Comparison of ENCODE assay signal across 15 cellular contexts in genomic region chr4:71241467-71242401, GRCh38.
DNase-seq lines count a peak whose midpoint lies in the region; ATAC-seq and TF ChIP-seq lines count a peak whose summit lies in the region.
"Had no signal": no experiment of that assay in that cellular context is flagged by ENCODE, and none has a peak within 500 bp of the region (broad histone marks: within the 10 kb centered on the region; RNA-seq: fewer than 3 reads in every experiment).

No MANE protein-coding gene starts in this region.

- in situ Hi-C loops in mammary epithelial cell (cut with MboI; ENCODE audit: low sequenced_read_pairs in 2 of 2): loop anchor here (25.0 kb wide), 1 partner anchor 471 kb away; no protein-coding TSS in a partner anchor

- no peak for TF ChIP-seq CTCF in MCF 10A (IDR thresholded peaks at IDR 0.05; ENCODE audit: unreplicated experiment)
- no peak for TF ChIP-seq CTCF in mammary epithelial cell (conservative IDR thresholded peaks at IDR 0.05 in 1 of 2, IDR thresholded peaks at IDR 0.05 in 1 of 2; ENCODE audit: extremely low read depth in 1 of 2, insufficient read depth in 1 of 2, low read depth in 1 of 2, low read length in 2 of 2)
- no peak for TF ChIP-seq CTCF in VCaP (conservative IDR thresholded peaks at IDR 0.05)
- no peak for TF ChIP-seq CTCF in left lung (IDR thresholded peaks at IDR 0.05)
- no peak for TF ChIP-seq CTCF in upper lobe of right lung (IDR thresholded peaks at IDR 0.05)
- no peak for TF ChIP-seq CTCF in glutamatergic neuron (IDR thresholded peaks at IDR 0.05; ENCODE audit: partially characterized antibody, unreplicated experiment)

- no peaks in the 10 kb centered on the region for H4K20me1 ChIP-seq in mammary epithelial cell (ENCODE audit: insufficient read depth, low read length)

- H3K4me2 ChIP-seq in mammary epithelial cell (ENCODE audit: insufficient read depth, low read depth, low read length): no peak overlapping the region

- DNase-seq in MCF 10A (ENCODE audit: unreplicated experiment): peak; percentile 18
- DNase-seq in mammary epithelial cell: no peak
- peak in 1 of 2 donors; percentile 73 for DNase-seq in left lung
- DNase-seq in upper lobe of right lung: peak; percentile 73
- DNase-seq in HCEC 1CT: no peak
- no peak for DNase-seq in germinal center (ENCODE audit: low spot score)
- no peak for DNase-seq in glutamatergic neuron
- DNase-seq: ACHN; activated CD4-positive, alpha-beta memory T cell treated with anti-CD3 and anti-CD28 coated beads, Interleukin-2, amount 10 ng/mL, durations not matched to agents 7 days and 5 days; amniotic stem cell; hippocampal formation; MG63; NCI-H526 treated with DMSO at 0.1 percent for 48 hours had no signal

- H3K27me3 Mint-ChIP-seq in MCF 10A (ENCODE audit: insufficient read depth, unreplicated experiment) (no peaks in the 10 kb centered on the region), glutamatergic neuron (ENCODE audit: unreplicated experiment) (no peaks in the 10 kb centered on the region)
- H3K27me3 Mint-ChIP-seq: activated CD4-positive, alpha-beta memory T cell treated with anti-CD3 and anti-CD28 coated beads, Interleukin-2, amount 10 ng/mL, durations not matched to agents 7 days and 5 days had no signal

- POLR2A ChIA-PET in MCF 10A (lab: Yijun Ruan, JAX): interaction anchor here (0.6 kb wide), 1 partner anchor 32 kb away, joined by 3 read pairs; no protein-coding TSS in a partner anchor

- WGBS in mammary epithelial cell (ENCODE audit: low coverage, missing lambda C conversion rate): 68% methylated on average over 9 of the region's 9 CpGs

- intact Hi-C loops in MCF 10A (cut with micrococcal nuclease): no loop called here
- intact Hi-C loops in mammary epithelial cell (cut with micrococcal nuclease): no loop called here
- intact Hi-C loops in left lung (cut with DNase I): no loop called here
- intact Hi-C loops in upper lobe of right lung (cut with DNase I): no loop called here

- no peaks in the 10 kb centered on the region for H3K36me3 Mint-ChIP-seq in MCF 10A (ENCODE audit: insufficient read depth, unreplicated experiment)
- H3K36me3 Mint-ChIP-seq in glutamatergic neuron (ENCODE audit: unreplicated experiment): no peaks in the 10 kb centered on the region

- H3K4me3 ChIP-seq in mammary epithelial cell (replicated peaks in 1 of 3; ENCODE audit: insufficient read depth in 1 of 3, low read depth in 2 of 3, low read length in 3 of 3) (no peak overlapping the region), left lung (no peak overlapping the region), upper lobe of right lung (no peak overlapping the region)
- H3K4me3 ChIP-seq: coronary artery, MG63 had no signal

- H3K4me1 ChIP-seq in mammary epithelial cell (ENCODE audit: insufficient read depth, low read length) (no peaks in the 10 kb centered on the region), left lung (peaks cover 0 to 8% of the 10 kb centered on the region in 2 donors), upper lobe of right lung (peaks cover 13% of the 10 kb centered on the region)

- ATAC-seq in left lung: peak; percentile 91
- ATAC-seq in upper lobe of right lung: peak; percentile 92

- no peak overlapping the region for H3K4me3 Mint-ChIP-seq in MCF 10A (ENCODE audit: unreplicated experiment)
- H3K4me3 Mint-ChIP-seq in glutamatergic neuron (ENCODE audit: unreplicated experiment): no peak overlapping the region
- H3K4me3 Mint-ChIP-seq: activated CD4-positive, alpha-beta memory T cell treated with anti-CD3 and anti-CD28 coated beads, Interleukin-2, amount 10 ng/mL, durations not matched to agents 7 days and 5 days had no signal

- H3K27ac ChIP-seq in mammary epithelial cell (ENCODE audit: insufficient read depth, low read depth, low read length) (no peak overlapping the region), VCaP (peak overlapping the region; percentile 63), left lung (peak overlapping the region in 1 of 2 donors; percentile 40), upper lobe of right lung (peak overlapping the region; percentile 31)
- H3K27ac ChIP-seq: coronary artery had no signal

- H3K9ac ChIP-seq in mammary epithelial cell (ENCODE audit: insufficient read depth, low read length): no peak overlapping the region

- H3K27me3 ChIP-seq in mammary epithelial cell (ENCODE audit: insufficient read depth, low read length) (no peaks in the 10 kb centered on the region), left lung (no peaks in the 10 kb centered on the region), upper lobe of right lung (no peaks in the 10 kb centered on the region)
- H3K27me3 ChIP-seq: MG63 had no signal

- CTCF ChIA-PET in MCF 10A (lab: Yijun Ruan, JAX) (no interaction called here), mammary epithelial cell (lab: Charles Lee; ENCODE audit: low non-redundant PET) (no interaction called here)

- H3K27ac Mint-ChIP-seq in MCF 10A (ENCODE audit: low read depth, unreplicated experiment) (no peak overlapping the region), glutamatergic neuron (ENCODE audit: unreplicated experiment) (no peak overlapping the region)
- H3K27ac Mint-ChIP-seq: activated CD4-positive, alpha-beta memory T cell treated with anti-CD3 and anti-CD28 coated beads, Interleukin-2, amount 10 ng/mL, durations not matched to agents 7 days and 5 days had no signal

- H3K4me1 Mint-ChIP-seq in MCF 10A (ENCODE audit: insufficient read depth, unreplicated experiment) (no peaks in the 10 kb centered on the region), glutamatergic neuron (ENCODE audit: low read depth, unreplicated experiment) (no peaks in the 10 kb centered on the region)
- H3K4me1 Mint-ChIP-seq: activated CD4-positive, alpha-beta memory T cell treated with anti-CD3 and anti-CD28 coated beads, Interleukin-2, amount 10 ng/mL, durations not matched to agents 7 days and 5 days had no signal

- H3K9me3 Mint-ChIP-seq in MCF 10A (ENCODE audit: unreplicated experiment): no peaks in the 10 kb centered on the region
- no peaks in the 10 kb centered on the region for H3K9me3 Mint-ChIP-seq in glutamatergic neuron (ENCODE audit: unreplicated experiment)
- H3K9me3 Mint-ChIP-seq: activated CD4-positive, alpha-beta memory T cell treated with anti-CD3 and anti-CD28 coated beads, Interleukin-2, amount 10 ng/mL, durations not matched to agents 7 days and 5 days had no signal

- H3K36me3 ChIP-seq in mammary epithelial cell (ENCODE audit: insufficient read depth, low read length) (no peaks in the 10 kb centered on the region), left lung (no peaks in the 10 kb centered on the region), upper lobe of right lung (no peaks in the 10 kb centered on the region)
- H3K36me3 ChIP-seq: MG63 had no signal

- H3K9me3 ChIP-seq in mammary epithelial cell (replicated peaks; ENCODE audit: insufficient read depth, low read length): no peaks in the 10 kb centered on the region
- no peaks in the 10 kb centered on the region for H3K9me3 ChIP-seq in left lung
- no peaks in the 10 kb centered on the region for H3K9me3 ChIP-seq in upper lobe of right lung
- H3K9me3 ChIP-seq: MG63 had no signal

- no TSS peak for BruUV-seq in MCF 10A (replicated peaks; lab: Mats Ljungman, UMichigan)
- no TSS peak for BruUV-seq in mammary epithelial cell (replicated peaks; lab: Mats Ljungman, UMichigan)

- H2AFZ ChIP-seq in mammary epithelial cell (ENCODE audit: low read depth, low read length): no peak overlapping the region

- H3K79me2 ChIP-seq in mammary epithelial cell (ENCODE audit: insufficient read depth, low read length): no peaks in the 10 kb centered on the region

- dilution Hi-C loops in mammary epithelial cell (cut with HindIII; ENCODE audit: low sequenced_read_pairs): no loop called here

Comparison
In these comparisons a context has a peak if more than half of its experiments do, and no peak if none do; other contexts are left out.
1. DNase-seq: peak in MCF 10A (single experiment) and upper lobe of right lung (single experiment); none in mammary epithelial cell (single experiment), HCEC 1CT (single experiment), germinal center (single experiment) and glutamatergic neuron (single experiment).